Comparison of ENCODE assay signal across 11 cellular contexts in genomic region chr4:140266958-140267568, GRCh38.
DNase-seq lines count a peak whose midpoint lies in the region; FAIRE-seq and TF ChIP-seq lines count a peak whose summit lies in the region.
"Had no signal": no experiment of that assay in that cellular context is flagged by ENCODE, and none has a peak within 500 bp of the region (broad histone marks: within the 10 kb centered on the region; RNA-seq: fewer than 3 reads in every experiment).

No MANE protein-coding gene starts in this region.

- no peaks in the 10 kb centered on the region for H3K36me3 Mint-ChIP-seq in neural crest cell (ENCODE audit: low read depth)

- peaks cover 2% of the 10 kb centered on the region for H3K9me3 Mint-ChIP-seq in neural crest cell
- H3K9me3 Mint-ChIP-seq: effector memory CD8-positive, alpha-beta T cell had no signal

- FAIRE-seq in HTR-8/SVneo (lab: Jason Lieb, UNC) (peak; percentile 79), bronchial epithelial cell (lab: Jason Lieb, UNC) (peak; percentile 68)

- H3K4me3 ChIP-seq in bronchial epithelial cell (ENCODE audit: low read depth, low read length) = no peak overlapping the region
- H3K4me3 ChIP-seq: testis had no signal

- peak overlapping the region; percentile 94 for H3K27ac Mint-ChIP-seq in neural crest cell (ENCODE audit: unreplicated experiment)
- H3K27ac Mint-ChIP-seq: effector memory CD8-positive, alpha-beta T cell had no signal

- TF ChIP-seq CTCF in bronchial epithelial cell (IDR thresholded peaks at IDR 0.05; ENCODE audit: insufficient read depth, low read length, severe bottlenecking) (no peak), neural crest cell (conservative IDR thresholded peaks at IDR 0.05) (no peak)

- H3K4me3 Mint-ChIP-seq in neural crest cell = no peak overlapping the region
- H3K4me3 Mint-ChIP-seq: effector memory CD8-positive, alpha-beta T cell had no signal

- no peaks in the 10 kb centered on the region for H3K27me3 ChIP-seq in bronchial epithelial cell (ENCODE audit: control insufficient read depth, insufficient read depth, low read length)
- H3K27me3 ChIP-seq: testis had no signal

- peaks cover 18% of the 10 kb centered on the region for H3K4me1 Mint-ChIP-seq in neural crest cell

- no peaks in the 10 kb centered on the region for H3K36me3 ChIP-seq in bronchial epithelial cell (ENCODE audit: control insufficient read depth, insufficient read depth, low read length)

- DNase-seq in EL (peak; percentile 70), HTR-8/SVneo (ENCODE audit: insufficient read length, low spot score) (peak; percentile 64), bronchial epithelial cell (ENCODE audit: low read depth) (peak; percentile 18), neural crest cell (ENCODE audit: low read depth, low spot score) (no peak), RKO (ENCODE audit: low spot score) (no peak), C1 segment of cervical spinal cord (lab: John Stamatoyannopoulos, UW) (no peak), NCI-H526 (lab: John Stamatoyannopoulos, UW) (no peak)
- DNase-seq: effector memory CD8-positive, alpha-beta T cell; hypothalamus; posterior cingulate gyrus; testis had no signal

- H3K27me3 Mint-ChIP-seq in neural crest cell (ENCODE audit: low read depth) = no peaks in the 10 kb centered on the region

Comparison
In these comparisons a context has a peak if more than half of its experiments do, and no peak if none do; other contexts are left out.
1. DNase-seq: peak in EL (single experiment), HTR-8/SVneo (single experiment) and bronchial epithelial cell (single experiment); none in neural crest cell (single experiment), RKO (single experiment), C1 segment of cervical spinal cord (0 of 14) and NCI-H526 (0 of 2).